18 cellular contexts compared by ENCODE assay signal in the genomic region with DNA sequence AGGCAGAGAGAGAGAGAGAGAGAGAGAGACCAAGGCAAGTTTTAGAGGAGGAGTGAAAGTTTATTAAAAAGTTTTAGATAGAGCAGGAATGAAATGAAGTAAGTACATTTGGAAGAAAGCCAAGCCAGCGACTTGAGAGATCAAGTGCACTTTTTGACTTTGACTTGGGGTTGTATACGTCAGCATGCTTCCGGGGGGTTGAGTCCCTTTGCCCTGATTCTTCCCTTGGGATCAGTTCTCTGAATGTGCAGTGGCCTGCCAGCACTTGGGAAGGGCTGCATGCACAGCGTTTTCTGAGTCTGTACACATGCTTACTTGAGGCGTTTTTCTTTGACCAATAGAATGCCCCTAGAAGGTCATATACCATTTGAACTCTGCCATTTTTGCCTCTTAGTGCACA.
"Had no signal": no experiment of that assay in that cellular context is flagged by ENCODE, and none has a peak within 500 bp of the region (broad histone marks: within the 10 kb centered on the region; RNA-seq: fewer than 3 reads in every experiment).

No MANE protein-coding gene starts in this region.

- H3K4me3 ChIP-seq: pancreas, prostate gland, suprapubic skin, tibial artery had no signal

- ATAC-seq: activated CD4-positive, alpha-beta T cell treated with anti-CD3 and anti-CD28 coated beads for 36 hours; activated naive CD4-positive, alpha-beta T cell treated with anti-CD3 and anti-CD28 coated beads, Interleukin-2, amount 50 U/mL, for 72 hours; activated T-cell treated with anti-CD3 and anti-CD28 coated beads, Interleukin-2, amount 50 U/mL, for 72 hours; pancreas had no signal

- H3K4me1 ChIP-seq: pancreas, prostate gland, suprapubic skin had no signal

- H3K27ac ChIP-seq: pancreas, prostate gland, suprapubic skin, tibial artery had no signal

- H3K27me3 ChIP-seq: pancreas, suprapubic skin, tibial artery had no signal

- DNase-seq: activated CD4-positive, alpha-beta T cell treated with anti-CD3 and anti-CD28 coated beads for 36 hours; activated CD4-positive, CD25-positive, alpha-beta regulatory T cell; activated naive CD4-positive, alpha-beta T cell; activated T-cell treated with anti-CD3 and anti-CD28 coated beads for 4 hours; activated T-cell treated with anti-CD3 and anti-CD28 coated beads, Interleukin-2, amount 50 U/mL, for 72 hours; anterior cingulate cortex; cortex of kidney; foreskin fibroblast; head of caudate nucleus; naive B cell; nephron progenitor cell; pancreas; retina; stimulated activated naive CD4-positive, alpha-beta T cell had no signal

- H3K36me3 ChIP-seq: pancreas, prostate gland, suprapubic skin, tibial artery had no signal

- H3K9me3 ChIP-seq: pancreas, prostate gland, suprapubic skin, tibial artery had no signal
